22 cellular contexts compared by ENCODE assay signal in genomic region chr13:113897966-113898365, GRCh38. TPM values are rescaled to one million over a fixed set of nuclear protein-coding genes. Genes with fewer than 3 reads are reported as not detected.
DNase-seq lines count a peak whose midpoint lies in the region; ATAC-seq and TF ChIP-seq lines count a peak whose summit lies in the region.
"Had no signal": no experiment of that assay in that cellular context is flagged by ENCODE, and none has a peak within 500 bp of the region (broad histone marks: within the 10 kb centered on the region; RNA-seq: fewer than 3 reads in every experiment).

No MANE protein-coding gene starts in this region.

- RAD21 ChIA-PET in HCT116 (lab: Charles Lee; ENCODE audit: low non-redundant PET in 1 of 2, low total read pairs in 2 of 2, uncharacterized antibody in 2 of 2, unreplicated experiment in 2 of 2), result no interaction called here

- POLR2A ChIA-PET in HCT116 (lab: Charles Lee) (no interaction called here), Caco-2 (lab: Charles Lee) (no interaction called here)

- H3K27ac ChIP-seq in HCT116 (ENCODE audit: low read depth, low read length), result peak overlapping the region; percentile 5; the same call in 1 of the 2 replicates
- H3K27ac ChIP-seq in smooth muscle cell (ENCODE audit: low read depth), result peak overlapping the region; percentile 90
- H3K27ac ChIP-seq: right lobe of liver, vagina had no signal

- no peaks in the 10 kb centered on the region for H3K4me1 Mint-ChIP-seq in Caco-2 (ENCODE audit: low read depth, unreplicated experiment)
- H3K4me1 Mint-ChIP-seq in stimulated activated memory B cell treated with anti-CD40 and anti-IgM and Interleukin-4, amounts not matched to agents 10 μg/mL and 1 μg/mL and 100 μg/mL, for 72 hours, result no peaks in the 10 kb centered on the region

- no peak overlapping the region for H3K4me3 Mint-ChIP-seq in Caco-2 (ENCODE audit: unreplicated experiment)
- no peak overlapping the region for H3K4me3 Mint-ChIP-seq in stimulated activated memory B cell treated with anti-CD40 and anti-IgM and Interleukin-4, amounts not matched to agents 10 μg/mL and 1 μg/mL and 100 μg/mL, for 72 hours
- H3K4me3 Mint-ChIP-seq: activated naive CD8-positive, alpha-beta T cell; CD8-positive, alpha-beta T cell; nephron; T-helper 1 cell treated with Interleukin-12 subunit alpha and Interleukin-12 subunit beta and Interleukin-4 antibody, amounts not matched to agents 30 μg/mL and 1 μg/mL, for 36 hours had no signal

- H3K4me2 ChIP-seq in HCT116 (ENCODE audit: low read length) (no peak overlapping the region), smooth muscle cell (peak overlapping the region; percentile 54)

- H3K4me3 ChIP-seq in HCT116 (replicated peaks in 1 of 2; ENCODE audit: low read depth in 1 of 2, low read length in 2 of 2) (no peak overlapping the region), adipocyte (ENCODE audit: low read length) (no peak overlapping the region), smooth muscle cell (no peak overlapping the region), Caco-2 (ENCODE audit: low read depth, low read length) (no peak overlapping the region)
- H3K4me3 ChIP-seq: right lobe of liver, vagina had no signal

- H3K36me3 ChIP-seq in HCT116 (ENCODE audit: control insufficient read depth in 1 of 2, insufficient read depth in 2 of 2, low read length in 2 of 2) (no peaks in the 10 kb centered on the region), adipocyte (ENCODE audit: control insufficient read depth, insufficient read depth, low read length, severe bottlenecking) (no peaks in the 10 kb centered on the region), smooth muscle cell (ENCODE audit: low read depth) (no peaks in the 10 kb centered on the region), Caco-2 (ENCODE audit: control insufficient read depth, insufficient read depth, low read length) (no peaks in the 10 kb centered on the region)
- H3K36me3 ChIP-seq: right lobe of liver, vagina had no signal

- ATAC-seq in HCT116, result no peak
- no peak for ATAC-seq in stimulated activated memory B cell treated with anti-CD40 and anti-IgM and Interleukin-4, amounts not matched to agents 10 μg/mL and 1 μg/mL and 100 μg/mL, for 72 hours
- ATAC-seq: CD8-positive, alpha-beta T cell; right lobe of liver had no signal

- TF ChIP-seq CTCF in HCT116 (IDR thresholded peaks at IDR 0.05 in 2 of 3, conservative IDR thresholded peaks at IDR 0.05 in 1 of 3; ENCODE audit: borderline replicate concordance in 1 of 3, insufficient read depth in 1 of 3, low read depth in 2 of 3, low read length in 2 of 3) (no peak), smooth muscle cell (IDR thresholded peaks at IDR 0.05; ENCODE audit: borderline replicate concordance, insufficient read depth, poor library complexity, severe bottlenecking) (no peak), Caco-2 (IDR thresholded peaks at IDR 0.05; ENCODE audit: insufficient read depth in 1 of 2, low read depth in 1 of 2, low read length in 1 of 2, severe bottlenecking in 1 of 2, unreplicated experiment in 1 of 2) (no peak)

- no peaks in the 10 kb centered on the region for H3F3A ChIP-seq in smooth muscle cell (ENCODE audit: low read depth)

- H3K79me2 ChIP-seq in HCT116 (ENCODE audit: insufficient read depth, low read length), result no peaks in the 10 kb centered on the region
- H3K79me2 ChIP-seq in smooth muscle cell (ENCODE audit: low read depth), result no peaks in the 10 kb centered on the region

- no peak for DNase-seq in HCT116 (ENCODE audit: low read depth, low spot score)
- no peak for DNase-seq in adipocyte (ENCODE audit: low read depth)
- DNase-seq in glomerular visceral epithelial cell (ENCODE audit: extremely low spot score), result peak; percentile 61
- DNase-seq in smooth muscle cell (lab: John Stamatoyannopoulos, UW; ENCODE audit: unreplicated experiment), result no peak
- no peak for DNase-seq in OCI-M1 (lab: John Stamatoyannopoulos, UW)
- DNase-seq in Caco-2, result no peak
- DNase-seq: activated CD4-positive, alpha-beta T cell treated with anti-CD3 and anti-CD28 coated beads for 4 hours; AML-193; CD8-positive, alpha-beta T cell; effector memory CD4-positive, alpha-beta T cell; glutamatergic neuron; left cardiac atrium; midbrain; NCI-H1417; NCI-H524 treated with DMSO at 0.1 percent for 48 hours; right lobe of liver had no signal

- H3K9me3 Mint-ChIP-seq in Caco-2 (ENCODE audit: unreplicated experiment), result peaks cover 15% of the 10 kb centered on the region
- no peaks in the 10 kb centered on the region for H3K9me3 Mint-ChIP-seq in stimulated activated memory B cell treated with anti-CD40 and anti-IgM and Interleukin-4, amounts not matched to agents 10 μg/mL and 1 μg/mL and 100 μg/mL, for 72 hours
- H3K9me3 Mint-ChIP-seq: activated T-helper 2 cell treated with anti-CD3 and anti-CD28 coated beads, Interferon-gamma antibody, Interleukin-2, Interleukin-4, amounts not matched to agents 10 μg/mL and 5 μg/mL and 100 μg/mL, durations not matched to agents 14 hours and 24 hours and 36 hours; CD8-positive, alpha-beta T cell; T-helper 1 cell treated with Interleukin-12 subunit alpha and Interleukin-12 subunit beta and Interleukin-4 antibody, amounts not matched to agents 30 μg/mL and 1 μg/mL, for 36 hours had no signal

- H3K4me1 ChIP-seq in HCT116 (ENCODE audit: control insufficient read depth in 1 of 2, insufficient read depth in 2 of 2, low read length in 2 of 2) (peaks cover 0 to 20% of the 10 kb centered on the region in 2 experiments; a peak in 3 of 4 replicates), adipocyte (ENCODE audit: control insufficient read depth, insufficient read depth, low read length) (peaks cover 34% of the 10 kb centered on the region), smooth muscle cell (ENCODE audit: low read depth) (peaks cover 3% of the 10 kb centered on the region), Caco-2 (no peaks in the 10 kb centered on the region)
- H3K4me1 ChIP-seq: right lobe of liver, vagina had no signal

- 75% methylated on average over 4 of the region's 4 CpGs for WGBS in smooth muscle cell (ENCODE audit: low lambda C conversion rate)

- H4K20me1 ChIP-seq in HCT116 (ENCODE audit: insufficient read depth) (no peaks in the 10 kb centered on the region), smooth muscle cell (ENCODE audit: low read depth) (no peaks in the 10 kb centered on the region)

- no peaks in the 10 kb centered on the region for H3K27me3 ChIP-seq in HCT116 (ENCODE audit: insufficient read depth, low read length)
- no peaks in the 10 kb centered on the region for H3K27me3 ChIP-seq in adipocyte (replicated peaks; ENCODE audit: control insufficient read depth, insufficient read depth, low read length)
- H3K27me3 ChIP-seq in smooth muscle cell (ENCODE audit: low read depth), result no peaks in the 10 kb centered on the region
- H3K27me3 ChIP-seq in Caco-2 (replicated peaks; ENCODE audit: control insufficient read depth, insufficient read depth, low read length), result no peaks in the 10 kb centered on the region
- H3K27me3 ChIP-seq: right lobe of liver, vagina had no signal

- no peaks in the 10 kb centered on the region for H3K9me2 ChIP-seq in HCT116 (ENCODE audit: insufficient read depth)

- CTCF ChIA-PET in HCT116 (lab: Charles Lee) (no interaction called here), Caco-2 (lab: Charles Lee) (no interaction called here)

- peaks cover 8% of the 10 kb centered on the region for H3K27me3 Mint-ChIP-seq in Caco-2 (ENCODE audit: insufficient read depth, unreplicated experiment)
- H3K27me3 Mint-ChIP-seq in stimulated activated memory B cell treated with anti-CD40 and anti-IgM and Interleukin-4, amounts not matched to agents 10 μg/mL and 1 μg/mL and 100 μg/mL, for 72 hours, result peaks cover 61% of the 10 kb centered on the region

- BruUV-seq in HCT116 (replicated peaks; lab: Mats Ljungman, UMichigan) (no TSS peak), Caco-2 (replicated peaks; lab: Mats Ljungman, UMichigan) (no TSS peak)

- TF ChIP-seq RAD21 in HCT116 (IDR thresholded peaks at IDR 0.05; ENCODE audit: low read depth), result no peak

- H2AFZ ChIP-seq in HCT116 (ENCODE audit: low read depth, low read length, poor library complexity, severe bottlenecking) (no peak overlapping the region), smooth muscle cell (ENCODE audit: low read depth) (no peak overlapping the region)

- no peaks in the 10 kb centered on the region for H3K36me3 Mint-ChIP-seq in Caco-2 (ENCODE audit: insufficient read depth, unreplicated experiment)
- peaks cover 6% of the 10 kb centered on the region for H3K36me3 Mint-ChIP-seq in stimulated activated memory B cell treated with anti-CD40 and anti-IgM and Interleukin-4, amounts not matched to agents 10 μg/mL and 1 μg/mL and 100 μg/mL, for 72 hours
- H3K36me3 Mint-ChIP-seq: activated naive CD8-positive, alpha-beta T cell; CD8-positive, alpha-beta T cell had no signal

- no peak overlapping the region for H3K27ac Mint-ChIP-seq in Caco-2 (ENCODE audit: unreplicated experiment)
- no peak overlapping the region for H3K27ac Mint-ChIP-seq in stimulated activated memory B cell treated with anti-CD40 and anti-IgM and Interleukin-4, amounts not matched to agents 10 μg/mL and 1 μg/mL and 100 μg/mL, for 72 hours
- H3K27ac Mint-ChIP-seq: activated naive CD8-positive, alpha-beta T cell; activated T-helper 2 cell treated with anti-CD3 and anti-CD28 coated beads, Interferon-gamma antibody, Interleukin-2, Interleukin-4, amounts not matched to agents 10 μg/mL and 5 μg/mL and 100 μg/mL, durations not matched to agents 14 hours and 24 hours and 36 hours; CD8-positive, alpha-beta T cell; nephron; T-helper 1 cell treated with Interleukin-12 subunit alpha and Interleukin-12 subunit beta and Interleukin-4 antibody, amounts not matched to agents 30 μg/mL and 1 μg/mL, for 36 hours had no signal

- H3K9ac ChIP-seq in HCT116 (ENCODE audit: low read length), result no peak overlapping the region
- H3K9ac ChIP-seq in adipocyte (ENCODE audit: low read length), result peak overlapping the region; percentile 44
- H3K9ac ChIP-seq in smooth muscle cell (ENCODE audit: low read depth), result peak overlapping the region; percentile 67

- no peaks in the 10 kb centered on the region for H3K9me3 ChIP-seq in HCT116 (ENCODE audit: control insufficient read depth in 1 of 2, insufficient read depth in 1 of 2, low read depth in 1 of 2, low read length in 2 of 2)
- peaks cover 6% of the 10 kb centered on the region for H3K9me3 ChIP-seq in adipocyte (ENCODE audit: control insufficient read depth, low read length)
- no peaks in the 10 kb centered on the region for H3K9me3 ChIP-seq in smooth muscle cell (replicated peaks; ENCODE audit: low read depth)
- peaks cover 2% of the 10 kb centered on the region; the same call in 1 of the 2 replicates for H3K9me3 ChIP-seq in Caco-2
- H3K9me3 ChIP-seq: right lobe of liver, vagina had no signal

- TF ChIP-seq POLR2A in HCT116 (IDR thresholded peaks at IDR 0.05; ENCODE audit: borderline replicate concordance, extremely low read depth, insufficient read depth, insufficient read length), result no peak

- intact Hi-C loops in HCT116 (cut with micrococcal nuclease) (no loop called here), Caco-2 (cut with micrococcal nuclease; ENCODE audit: unreplicated experiment) (no loop called here)

TF ChIP-seq in HCT116, 20 proteins besides CTCF, POLR2A, EP300 and RAD21 (continues in another document):
- TF ChIP-seq POLR2AphosphoS5 (IDR thresholded peaks at IDR 0.05; ENCODE audit: low read depth, low read length) (no peak), ZFX (IDR thresholded peaks at IDR 0.05) (no peak)

RNA-seq across cellular contexts. Expression of gene GAS6, which starts 34.1 kb away (rescaled TPM):
- 49.4 TPM for total RNA-seq in HCT116 (2021; ENCODE audit: unreplicated experiment)
- 48.8 and 55.5 TPM in 2 replicates for polyA plus RNA-seq in HCT116 (2012)
- total RNA-seq in smooth muscle cell, result 21.7 and 25.6 TPM in 2 replicates
- polyA plus RNA-seq in smooth muscle cell, result 45.2 and 58.5 TPM in 2 replicates
- total RNA-seq in Caco-2 (2022), result 29.9 and 34.8 TPM in 2 replicates
